1 cellular context compared by ENCODE assay signal in genomic region chr3:71416868-71417267, GRCh38.
TF ChIP-seq lines count a peak whose summit lies in the region.

No MANE protein-coding gene starts in this region.

TF ChIP-seq in WTC11, 78 proteins besides CTCF, POLR2A, EP300 and RAD21 (continued from another document):
- no peak for TF ChIP-seq ATF6 (CRISPR knock-in tag; IDR thresholded peaks at IDR 0.05)
